Comparison of ENCODE assay signal across 14 cellular contexts in the genomic region with DNA sequence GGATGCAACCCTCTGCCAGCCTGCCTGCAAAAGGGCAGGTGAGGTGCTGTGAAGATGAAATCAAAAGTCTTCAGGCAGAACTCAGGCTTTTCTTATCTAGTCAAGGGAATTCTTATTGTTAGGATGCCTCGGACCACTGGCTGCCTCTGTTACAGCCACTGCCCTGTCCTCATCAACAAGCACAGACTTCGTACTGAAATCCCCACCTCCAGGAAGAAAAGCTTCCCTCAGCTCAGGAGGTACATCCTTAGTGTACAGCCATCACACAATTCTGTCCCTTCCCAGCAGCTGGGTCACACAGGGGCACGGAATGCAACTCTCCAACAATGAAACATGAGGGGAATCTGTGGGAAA. TPM values are rescaled to one million over a fixed set of nuclear protein-coding genes. Genes with fewer than 3 reads are reported as not detected.
DNase-seq lines count a peak whose midpoint lies in the region; ATAC-seq and TF ChIP-seq lines count a peak whose summit lies in the region.
"Had no signal": no experiment of that assay in that cellular context is flagged by ENCODE, and none has a peak within 500 bp of the region (broad histone marks: within the 10 kb centered on the region; RNA-seq: fewer than 3 reads in every experiment).

No MANE protein-coding gene starts in this region.

- H3K9me3 ChIP-seq in ectodermal cell (ENCODE audit: control insufficient read depth, low read length) (no peaks in the 10 kb centered on the region), HAP-1 (no peaks in the 10 kb centered on the region)

- H3K9me3 Mint-ChIP-seq in activated T-cell treated with anti-CD3 and anti-CD28 coated beads, Interleukin-2, amount 50 U/mL, for 72 hours = no peaks in the 10 kb centered on the region
- H3K9me3 Mint-ChIP-seq in activated T-cell treated with anti-CD3 and anti-CD28 coated beads, Interleukin-2, amount 50 U/mL, for 4 hours = no peaks in the 10 kb centered on the region
- H3K9me3 Mint-ChIP-seq in neural crest cell = no peaks in the 10 kb centered on the region
- H3K9me3 Mint-ChIP-seq: HFFc6 had no signal

- TF ChIP-seq CTCF in neural crest cell (conservative IDR thresholded peaks at IDR 0.05) = no peak

- H3K36me3 ChIP-seq in ectodermal cell (ENCODE audit: control insufficient read depth, insufficient read depth, low read length) = no peaks in the 10 kb centered on the region
- H3K36me3 ChIP-seq in HAP-1 (replicated peaks) = peaks cover 47% of the 10 kb centered on the region

- WGBS in ectodermal cell, 2 experiments = 82 to 85% methylated on average over 3 of the region's 3 CpGs

- H3K4me3 Mint-ChIP-seq in activated T-cell treated with anti-CD3 and anti-CD28 coated beads, Interleukin-2, amount 50 U/mL, for 72 hours = no peak overlapping the region
- H3K4me3 Mint-ChIP-seq in activated T-cell treated with anti-CD3 and anti-CD28 coated beads, Interleukin-2, amount 50 U/mL, for 4 hours = no peak overlapping the region
- H3K4me3 Mint-ChIP-seq in neural crest cell = peak overlapping the region; percentile 68
- H3K4me3 Mint-ChIP-seq: HFFc6 had no signal

- peaks cover 1% of the 10 kb centered on the region for H3K4me1 Mint-ChIP-seq in activated T-cell treated with anti-CD3 and anti-CD28 coated beads, Interleukin-2, amount 50 U/mL, for 72 hours (ENCODE audit: low read depth)
- H3K4me1 Mint-ChIP-seq in activated T-cell treated with anti-CD3 and anti-CD28 coated beads, Interleukin-2, amount 50 U/mL, for 4 hours (ENCODE audit: low read depth) = no peaks in the 10 kb centered on the region
- H3K4me1 Mint-ChIP-seq in neural crest cell = peaks cover 42% of the 10 kb centered on the region

- H3K4me3 ChIP-seq in ectodermal cell (ENCODE audit: insufficient read depth, low read depth, low read length) (no peak overlapping the region), HAP-1 (no peak overlapping the region)

- DNase-seq in activated T-cell treated with anti-CD3 and anti-CD28 coated beads, Interleukin-2, amount 50 U/mL, for 72 hours = no peak
- no peak for DNase-seq in activated T-cell treated with anti-CD3 and anti-CD28 coated beads, Interleukin-2, amount 50 U/mL, for 4 hours
- DNase-seq in neural crest cell (ENCODE audit: low read depth, low spot score) (no peak), superior temporal gyrus (ENCODE audit: extremely low spot score) (peak; percentile 66), NOMO-1 (lab: John Stamatoyannopoulos, UW; ENCODE audit: unreplicated experiment in 2 of 2) (no peak), HAP-1 (ENCODE audit: low spot score in 2 of 2) (no peak)
- DNase-seq: HFFc6, KG1, NCI-H1048, NCI-H1694, NCI-H345 had no signal

- H3K27ac Mint-ChIP-seq in activated T-cell treated with anti-CD3 and anti-CD28 coated beads, Interleukin-2, amount 50 U/mL, for 72 hours = peak overlapping the region; percentile 44
- peak overlapping the region; percentile 97 for H3K27ac Mint-ChIP-seq in neural crest cell (ENCODE audit: unreplicated experiment)

- H3K27me3 Mint-ChIP-seq in activated T-cell treated with anti-CD3 and anti-CD28 coated beads, Interleukin-2, amount 50 U/mL, for 72 hours (ENCODE audit: low read depth) = no peaks in the 10 kb centered on the region
- H3K27me3 Mint-ChIP-seq in activated T-cell treated with anti-CD3 and anti-CD28 coated beads, Interleukin-2, amount 50 U/mL, for 4 hours (ENCODE audit: low read depth) = no peaks in the 10 kb centered on the region
- no peaks in the 10 kb centered on the region for H3K27me3 Mint-ChIP-seq in neural crest cell (ENCODE audit: low read depth)

- in situ Hi-C loops in HAP-1 (cut with MboI; ENCODE audit: low sequenced_read_pairs) = loop anchor here (10.0 kb wide), 1 partner anchor 126 kb away; no protein-coding TSS in a partner anchor

- H3K27ac ChIP-seq in ectodermal cell (ENCODE audit: insufficient read depth, low read depth, low read length, poor library complexity, severe bottlenecking) = peak overlapping the region; percentile 3

- H3K36me3 Mint-ChIP-seq in activated T-cell treated with anti-CD3 and anti-CD28 coated beads, Interleukin-2, amount 50 U/mL, for 72 hours (ENCODE audit: insufficient read depth in 2 of 2) = peaks cover 9 to 17% of the 10 kb centered on the region in 2 donors
- peaks cover 18% of the 10 kb centered on the region for H3K36me3 Mint-ChIP-seq in activated T-cell treated with anti-CD3 and anti-CD28 coated beads, Interleukin-2, amount 50 U/mL, for 4 hours (ENCODE audit: insufficient read depth)
- peaks cover 10% of the 10 kb centered on the region for H3K36me3 Mint-ChIP-seq in neural crest cell (ENCODE audit: low read depth)

- H3K4me1 ChIP-seq in ectodermal cell (ENCODE audit: control insufficient read depth, insufficient read depth, low read length) (peaks cover 37% of the 10 kb centered on the region), HAP-1 (no peaks in the 10 kb centered on the region)

- ATAC-seq in activated T-cell treated with anti-CD3 and anti-CD28 coated beads, Interleukin-2, amount 50 U/mL, for 72 hours (replicated peaks in 1 of 2) = no peak
- no peak for ATAC-seq in activated T-cell treated with anti-CD3 and anti-CD28 coated beads, Interleukin-2, amount 50 U/mL, for 4 hours
- no peak for ATAC-seq in GM19324 (IDR thresholded peaks at IDR 0.05; ENCODE audit: low FRiP score, unreplicated experiment)

- H3K27me3 ChIP-seq in ectodermal cell (ENCODE audit: control insufficient read depth, insufficient read depth, low read length, poor library complexity, severe bottlenecking) (no peaks in the 10 kb centered on the region), HAP-1 (ENCODE audit: low read depth) (no peaks in the 10 kb centered on the region)

RNA-seq across cellular contexts. Expression of a gene that starts 10.1 kb away (rescaled TPM):
- not detected for total RNA-seq in activated T-cell treated with anti-CD3 and anti-CD28 coated beads, Interleukin-2, amount 50 U/mL, for 72 hours
- total RNA-seq in activated T-cell treated with anti-CD3 and anti-CD28 coated beads, Interleukin-2, amount 50 U/mL, for 4 hours = not detected
- 117 TPM for polyA plus RNA-seq in ectodermal cell (2013, experiment 1 of 4)
- 202 TPM for polyA plus RNA-seq in ectodermal cell (2013, experiment 2 of 4)
- 1,776 TPM for polyA plus RNA-seq in ectodermal cell (2013, experiment 3 of 4)
- polyA plus RNA-seq in ectodermal cell (2013, experiment 4 of 4) = 892 TPM
- not detected in 2 replicates for total RNA-seq in neural crest cell
- total RNA-seq: H1, HFFc6 had no signal
- polyA plus RNA-seq: H1 had no signal
